ENCODE assay signal across 8 cellular contexts in the genomic region with DNA sequence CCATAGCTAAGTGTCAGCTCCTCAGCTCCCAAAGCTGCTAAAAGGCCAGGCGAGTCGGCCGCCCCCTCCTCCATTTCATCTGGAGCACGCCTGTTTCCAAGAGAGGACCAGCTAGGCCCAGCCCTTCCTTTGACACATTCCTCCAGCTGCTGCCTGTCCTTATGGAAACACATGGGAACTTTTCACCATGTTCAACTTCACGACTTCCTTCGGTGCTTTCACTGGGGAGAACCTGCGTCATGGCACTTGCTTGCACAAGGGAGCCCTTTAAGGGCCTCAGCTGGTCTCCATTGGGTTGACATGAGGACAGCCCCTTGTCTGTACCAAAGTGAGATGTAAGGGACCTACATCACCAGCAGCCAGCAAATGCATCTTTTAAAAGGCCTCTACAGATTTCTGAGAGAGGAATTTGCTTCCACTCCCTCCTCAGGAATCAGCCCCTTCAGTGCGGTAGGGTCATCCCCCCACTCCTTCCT. TPM values are rescaled to one million over a fixed set of nuclear protein-coding genes. Genes with fewer than 3 reads are reported as not detected.
DNase-seq lines count a peak whose midpoint lies in the region; ATAC-seq and TF ChIP-seq lines count a peak whose summit lies in the region.

No MANE protein-coding gene starts in this region.

- H2BK15ac ChIP-seq in IMR-90 (ENCODE audit: low read depth, low read length), result no peak overlapping the region; the same call in 2 of the 3 replicates

- H4K8ac ChIP-seq in IMR-90 (ENCODE audit: low read depth in 2 of 2, low read length in 2 of 2), result peak overlapping the region in 1 of 2 experiments; percentile 42; a peak in 1 of 4 replicates

- H2BK20ac ChIP-seq in IMR-90 (ENCODE audit: low read depth, low read length), result no peak overlapping the region; the same call in 1 of the 2 replicates

- intact Hi-C loops in IMR-90 (cut with micrococcal nuclease) (loop anchor here (5.0 kb wide), 3 partner anchors 79 to 249 kb away; no protein-coding TSS in a partner anchor), left lung (cut with DNase I) (no loop called here)

- H4K20me1 ChIP-seq in IMR-90 (ENCODE audit: insufficient read depth, low read length), result peaks cover 23% of the 10 kb centered on the region; the same call in 1 of the 2 replicates

- peak overlapping the region; percentile 99 for H3K4me3 Mint-ChIP-seq in chondrocyte (ENCODE audit: unreplicated experiment)

- DNase-seq in IMR-90 (peak; percentile 50), chondrocyte (ENCODE audit: low spot score) (no peak), left lung (no peak), superior temporal gyrus (ENCODE audit: extremely low spot score) (peak; percentile 37), NCI-H524 treated with DMSO at 0.1 percent for 48 hours (lab: John Stamatoyannopoulos, UW) (no peak), Ammon's horn (ENCODE audit: low spot score) (no peak), RKO (ENCODE audit: low spot score) (no peak)

- H3K4me1 ChIP-seq in IMR-90 (ENCODE audit: control insufficient read depth, insufficient read depth, low read length) (peaks cover 31% of the 10 kb centered on the region), left lung (peaks cover 0 to 6% of the 10 kb centered on the region in 2 donors)

- peak overlapping the region; percentile 14 for H2AFZ ChIP-seq in IMR-90 (replicated peaks; ENCODE audit: low read length, poor library complexity)

- H3K27me3 ChIP-seq in IMR-90 (ENCODE audit: control insufficient read depth, insufficient read depth, low read length) (no peaks in the 10 kb centered on the region), left lung (peaks cover 0 to 49% of the 10 kb centered on the region in 2 donors)

- H3K27me3 Mint-ChIP-seq in chondrocyte (ENCODE audit: low read depth), result no peaks in the 10 kb centered on the region

- H2AK9ac ChIP-seq in IMR-90 (replicated peaks; ENCODE audit: low read depth, low read length, poor library complexity), result peak overlapping the region; percentile 2

- peak overlapping the region; percentile 54 for H3K23ac ChIP-seq in IMR-90 (ENCODE audit: low read depth, low read length)

- H3K4me3 ChIP-seq in IMR-90 (ENCODE audit: insufficient read depth, low read depth, low read length) (peak overlapping the region; percentile 69), left lung (peak overlapping the region; percentile 61 to 78)

- peak overlapping the region; percentile 31 for H2BK5ac ChIP-seq in IMR-90 (ENCODE audit: low read depth, low read length, poor library complexity, severe bottlenecking)

- no peak for TF ChIP-seq RAD21 in IMR-90 (IDR thresholded peaks at IDR 0.05; ENCODE audit: low read length)

- WGBS in IMR-90 (ENCODE audit: extremely low coverage in 2 of 2, insufficient read length in 1 of 2), 2 experiments, result 80% methylated on average over 1 of the region's 8 CpGs; no CpG with 5 or more reads in 1 of the 2 experiments

- H3K9me1 ChIP-seq in IMR-90 (ENCODE audit: insufficient read depth, low read length), result peaks cover 20% of the 10 kb centered on the region

- peak overlapping the region; percentile 53 for H3K14ac ChIP-seq in IMR-90 (replicated peaks; ENCODE audit: low read depth, low read length)

- H3K79me1 ChIP-seq in IMR-90 (ENCODE audit: low read depth in 1 of 2, low read length in 2 of 2), result peaks cover 6 to 62% of the 10 kb centered on the region in 2 experiments; a peak in 3 of 4 replicates

- peak overlapping the region; percentile 31; the same call in 1 of the 2 replicates for H3K4ac ChIP-seq in IMR-90 (ENCODE audit: low read depth, low read length)

- H3K4me2 ChIP-seq in IMR-90 (ENCODE audit: low read depth, low read length), result peak overlapping the region; percentile 90

- H3K56ac ChIP-seq in IMR-90 (ENCODE audit: extremely low read depth, insufficient read depth, low read length), result no peak overlapping the region; the same call in 1 of the 2 replicates

- TF ChIP-seq CTCF in IMR-90 (conservative IDR thresholded peaks at IDR 0.05; ENCODE audit: low read depth, low read length) (no peak), chondrocyte (IDR thresholded peaks at IDR 0.05) (no peak), left lung (IDR thresholded peaks at IDR 0.05) (no peak)

- no peaks in the 10 kb centered on the region for H3K9me3 Mint-ChIP-seq in chondrocyte (ENCODE audit: low read depth)

- peak overlapping the region; percentile 24; the same call in 1 of the 2 replicates for H2AK5ac ChIP-seq in IMR-90 (ENCODE audit: low read depth, low read length)

- peak overlapping the region; percentile 65; the same call in 1 of the 2 replicates for H4K91ac ChIP-seq in IMR-90 (ENCODE audit: insufficient read depth, low read depth, low read length)

- CTCF ChIA-PET in IMR-90 (lab: Yijun Ruan, JAX), result interaction anchor here (0.9 to 1.5 kb wide), 6 partner anchors 9 to 286 kb away, joined by 3 to 5 read pairs (median 3); no protein-coding TSS in a partner anchor

- no peak for ATAC-seq in IMR-90 (ENCODE audit: low read depth)
- peak; percentile 5 for ATAC-seq in left lung
- ATAC-seq in GM21576 (IDR thresholded peaks at IDR 0.05; ENCODE audit: unreplicated experiment), result no peak

- no TSS peak for BruUV-seq in IMR-90 (replicated peaks; lab: Mats Ljungman, UMichigan)

- H3K27ac ChIP-seq in IMR-90 (ENCODE audit: insufficient read depth, low read length), result no peak overlapping the region
- H3K27ac ChIP-seq in left lung, result peak overlapping the region; percentile 88 to 95

- dilution Hi-C loops in IMR-90 (cut with HindIII; ENCODE audit: low sequenced_read_pairs, unreplicated experiment), result no loop called here

- H3K9ac ChIP-seq in IMR-90 (ENCODE audit: low read depth, low read length), result peak overlapping the region; percentile 38; the same call in 1 of the 2 replicates

- POLR2A ChIA-PET in IMR-90 (lab: Charles Lee; ENCODE audit: unreplicated experiment), result no interaction called here

- H3K36me3 ChIP-seq in IMR-90 (ENCODE audit: control insufficient read depth, insufficient read depth, low read length), result no peaks in the 10 kb centered on the region
- H3K36me3 ChIP-seq in left lung, result no peaks in the 10 kb centered on the region

- peak overlapping the region; percentile 82 for H3K27ac Mint-ChIP-seq in chondrocyte (ENCODE audit: unreplicated experiment)

- peak overlapping the region; percentile 28; the same call in 1 of the 2 replicates for H3K18ac ChIP-seq in IMR-90 (ENCODE audit: low read depth, low read length)

- no peak for TF ChIP-seq POLR2A in IMR-90 (IDR thresholded peaks at IDR 0.05; ENCODE audit: low read depth, low read length)

- H4K5ac ChIP-seq in IMR-90 (ENCODE audit: low read depth, low read length), result no peak overlapping the region

- H3K36me3 Mint-ChIP-seq in chondrocyte (ENCODE audit: low read depth), result no peaks in the 10 kb centered on the region

- in situ Hi-C loops in IMR-90 (cut with MboI; ENCODE audit: low sequenced_read_pairs), result no loop called here

- no peaks in the 10 kb centered on the region for H3K9me3 ChIP-seq in IMR-90 (ENCODE audit: control insufficient read depth, insufficient read depth, low read length)
- no peaks in the 10 kb centered on the region for H3K9me3 ChIP-seq in left lung

- H2BK120ac ChIP-seq in IMR-90 (ENCODE audit: low read depth, low read length), result peak overlapping the region; percentile 28; the same call in 1 of the 2 replicates

- peaks cover 45% of the 10 kb centered on the region for H3K4me1 Mint-ChIP-seq in chondrocyte (ENCODE audit: low read depth)

TF ChIP-seq in IMR-90, 13 proteins besides CTCF, POLR2A, EP300 and RAD21:
- no peak for TF ChIP-seq MAFK (IDR thresholded peaks at IDR 0.05; ENCODE audit: low read depth, low read length)
- no peak for TF ChIP-seq BHLHE40 (IDR thresholded peaks at IDR 0.05; ENCODE audit: low read depth, low read length)
- no peak for TF ChIP-seq RCOR1 (IDR thresholded peaks at IDR 0.05; ENCODE audit: insufficient replicate concordance, low read length)
- TF ChIP-seq, protein P1, sequence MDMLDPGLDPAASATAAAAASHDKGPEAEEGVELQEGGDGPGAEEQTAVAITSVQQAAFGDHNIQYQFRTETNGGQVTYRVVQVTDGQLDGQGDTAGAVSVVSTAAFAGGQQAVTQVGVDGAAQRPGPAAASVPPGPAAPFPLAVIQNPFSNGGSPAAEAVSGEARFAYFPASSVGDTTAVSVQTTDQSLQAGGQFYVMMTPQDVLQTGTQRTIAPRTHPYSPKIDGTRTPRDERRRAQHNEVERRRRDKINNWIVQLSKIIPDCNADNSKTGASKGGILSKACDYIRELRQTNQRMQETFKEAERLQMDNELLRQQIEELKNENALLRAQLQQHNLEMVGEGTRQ (IDR thresholded peaks at IDR 0.05; ENCODE audit: low read depth, low read length), result no peak
- TF ChIP-seq CEBPB (IDR thresholded peaks at IDR 0.05; ENCODE audit: low read depth, low read length), result no peak
- no peak for TF ChIP-seq MAZ (IDR thresholded peaks at IDR 0.05; ENCODE audit: borderline replicate concordance, low read depth, low read length)
- no peak for TF ChIP-seq MXI1 (IDR thresholded peaks at IDR 0.05; ENCODE audit: borderline replicate concordance, low read depth, low read length)
- no peak for TF ChIP-seq NFE2L2 (IDR thresholded peaks at IDR 0.05; ENCODE audit: low read depth, low read length)
- TF ChIP-seq, protein P2, sequence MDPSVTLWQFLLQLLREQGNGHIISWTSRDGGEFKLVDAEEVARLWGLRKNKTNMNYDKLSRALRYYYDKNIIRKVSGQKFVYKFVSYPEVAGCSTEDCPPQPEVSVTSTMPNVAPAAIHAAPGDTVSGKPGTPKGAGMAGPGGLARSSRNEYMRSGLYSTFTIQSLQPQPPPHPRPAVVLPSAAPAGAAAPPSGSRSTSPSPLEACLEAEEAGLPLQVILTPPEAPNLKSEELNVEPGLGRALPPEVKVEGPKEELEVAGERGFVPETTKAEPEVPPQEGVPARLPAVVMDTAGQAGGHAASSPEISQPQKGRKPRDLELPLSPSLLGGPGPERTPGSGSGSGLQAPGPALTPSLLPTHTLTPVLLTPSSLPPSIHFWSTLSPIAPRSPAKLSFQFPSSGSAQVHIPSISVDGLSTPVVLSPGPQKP (IDR thresholded peaks at IDR 0.05; ENCODE audit: borderline replicate concordance, low read depth, low read length), result no peak
- no peak for TF ChIP-seq CHD1 (IDR thresholded peaks at IDR 0.05; ENCODE audit: low read depth, low read length)
- TF ChIP-seq SMC3 (IDR thresholded peaks at IDR 0.05; ENCODE audit: low read depth, low read length), result no peak
- TF ChIP-seq RFX5 (IDR thresholded peaks at IDR 0.05; ENCODE audit: low read depth, low read length), result no peak
- no peak for TF ChIP-seq FOS (IDR thresholded peaks at IDR 0.05; ENCODE audit: low read depth, low read length)

RNA-seq across cellular contexts. Expression of a gene that starts 2.1 kb away (rescaled TPM):
- total RNA-seq in IMR-90 (2012; rRNA removed) (24.2 and 26.4 TPM in 2 replicates), chondrocyte (18.7 to 19.3 TPM (median 18.9 TPM) in 3 replicates), left lung (10 to 100 TPM; 27.4 to 31.6 TPM)
- polyA plus RNA-seq in IMR-90 (2012; rRNA removed), result 14.4 and 14.5 TPM in 2 replicates
- polyA plus RNA-seq in IMR-90 (2012; cell fraction: cytosol; rRNA removed), result 6.6 and 8.8 TPM in 2 replicates
- 20.8 and 44.3 TPM in 2 replicates for polyA plus RNA-seq in IMR-90 (2012; cell fraction: nucleus; rRNA removed; ENCODE audit: low replicate concordance)

Comparison
In these comparisons a context has a peak if more than half of its experiments do, and no peak if none do; other contexts are left out.
1. DNase-seq: peak in IMR-90 (single experiment) and superior temporal gyrus (single experiment); none in chondrocyte (single experiment), left lung (0 of 2), NCI-H524 treated with DMSO at 0.1 percent for 48 hours (single experiment), Ammon's horn (single experiment) and RKO (single experiment).